9 cellular contexts compared by ENCODE assay signal in genomic region chr3:72816843-72817485, GRCh38. TPM values are rescaled to one million over a fixed set of nuclear protein-coding genes. Genes with fewer than 3 reads are reported as not detected.
A peak's percentile ranks its signal among the peaks of the same experiment; 100 is the strongest.
DNase-seq lines count a peak whose midpoint lies in the region; ATAC-seq and TF ChIP-seq lines count a peak whose summit lies in the region.
"Had no signal": no experiment of that assay in that cellular context is flagged by ENCODE, and none has a peak within 500 bp of the region (broad histone marks: within the 10 kb centered on the region; RNA-seq: fewer than 3 reads in every experiment).

No MANE protein-coding gene starts in this region.

- no peak overlapping the region for H2AK5ac ChIP-seq in neuronal stem cell (ENCODE audit: low read depth, low read length)

- H4K91ac ChIP-seq in neuronal stem cell (ENCODE audit: low read depth, low read length, poor library complexity): no peak overlapping the region

- intact Hi-C loops in stomach (cut with DNase I; ENCODE audit: low total_unique reads): no loop called here

- no peak for TF ChIP-seq POLR2A in stomach (IDR thresholded peaks at IDR 0.05)

- H3K18ac ChIP-seq in neuronal stem cell (ENCODE audit: low read length): no peak overlapping the region

- no CpG with 5 or more reads among the region's 4 CpGs for WGBS in neuronal stem cell (ENCODE audit: extremely low coverage in 2 of 2, insufficient read length in 2 of 2, insufficient replicate concordance in 1 of 2), 2 donors
- 67 to 83% (median 80%) methylated on average over 4 of the region's 4 CpGs for WGBS in stomach, 5 donors

- H3K4me1 ChIP-seq in neuronal stem cell (ENCODE audit: control insufficient read depth in 2 of 2, insufficient read depth in 1 of 2, low read depth in 1 of 2, low read length in 2 of 2): no peaks in the 10 kb centered on the region
- H3K4me1 ChIP-seq in stomach: peaks cover 8 to 29% (median 23%) of the 10 kb centered on the region in 4 donors

- no peaks in the 10 kb centered on the region for H3K79me1 ChIP-seq in neuronal stem cell (ENCODE audit: low read depth, low read length)

- no peak overlapping the region for H3K4me2 ChIP-seq in neuronal stem cell (ENCODE audit: insufficient read depth, low read length, poor library complexity, severe bottlenecking)

- no peak overlapping the region for H3K14ac ChIP-seq in neuronal stem cell (ENCODE audit: low read length)

- peaks cover 0 to 5% of the 10 kb centered on the region in 2 donors for H3K36me3 ChIP-seq in neuronal stem cell (replicated peaks in 1 of 2; ENCODE audit: control insufficient read depth in 2 of 2, insufficient read depth in 2 of 2, low read length in 2 of 2)
- peaks cover 0 to 23% (median 8%) of the 10 kb centered on the region in 4 donors for H3K36me3 ChIP-seq in stomach

- no peak overlapping the region for H2BK15ac ChIP-seq in neuronal stem cell (ENCODE audit: low read length)

- no peak overlapping the region for H2BK12ac ChIP-seq in neuronal stem cell (ENCODE audit: low read length)

- H3K9me3 ChIP-seq in neuronal stem cell (replicated peaks in 1 of 2; ENCODE audit: control insufficient read depth in 2 of 2, insufficient read depth in 1 of 2, low read depth in 1 of 2, low read length in 2 of 2): no peaks in the 10 kb centered on the region
- no peaks in the 10 kb centered on the region for H3K9me3 ChIP-seq in stomach
- H3K9me3 ChIP-seq: SJSA1 had no signal

- H3K36me3 Mint-ChIP-seq in glutamatergic neuron (ENCODE audit: unreplicated experiment): no peaks in the 10 kb centered on the region

- H3K27me3 ChIP-seq in neuronal stem cell (ENCODE audit: control insufficient read depth in 3 of 3, insufficient read depth in 3 of 3, low read depth in 1 of 3, low read length in 3 of 3) (no peaks in the 10 kb centered on the region), stomach (no peaks in the 10 kb centered on the region)
- H3K27me3 ChIP-seq: SJSA1 had no signal

- DNase-seq in activated CD4-positive, alpha-beta T cell treated with anti-CD3 and anti-CD28 coated beads, Interleukin-2, amount 50 U/mL, for 48 hours: peak; percentile 15 to 22
- DNase-seq in activated CD4-positive, alpha-beta T cell treated with anti-CD3 and anti-CD28 coated beads for 4 hours: no peak
- DNase-seq in neuronal stem cell (ENCODE audit: low spot score) (no peak), stomach (no peak), glutamatergic neuron (no peak)
- no peak for DNase-seq in activated naive CD4-positive, alpha-beta T cell treated with Interleukin-2 at 50 U/mL for 16 hours

- H2AFZ ChIP-seq in neuronal stem cell (ENCODE audit: low read length): no peak overlapping the region

- H2BK5ac ChIP-seq in neuronal stem cell (ENCODE audit: low read length): no peak overlapping the region

- no peaks in the 10 kb centered on the region for H3K9me3 Mint-ChIP-seq in glutamatergic neuron (ENCODE audit: unreplicated experiment)

- H3K4me3 ChIP-seq in neuronal stem cell (ENCODE audit: low read length in 2 of 2) (no peak overlapping the region), stomach (no peak overlapping the region)
- H3K4me3 ChIP-seq: SJSA1 had no signal

- H3K27me3 Mint-ChIP-seq in glutamatergic neuron (ENCODE audit: unreplicated experiment): no peaks in the 10 kb centered on the region

- H3K27ac ChIP-seq in neuronal stem cell (replicated peaks; ENCODE audit: low read length) (no peak overlapping the region), stomach (no peak overlapping the region)
- H3K27ac ChIP-seq: SJSA1 had no signal

- TF ChIP-seq EP300 in stomach (IDR thresholded peaks at IDR 0.05): no peak

- H4K8ac ChIP-seq in neuronal stem cell (ENCODE audit: low read depth, low read length): no peak overlapping the region

- peaks cover 6% of the 10 kb centered on the region for H3K4me1 Mint-ChIP-seq in glutamatergic neuron (ENCODE audit: low read depth, unreplicated experiment)

- no peak overlapping the region for H3K4me3 Mint-ChIP-seq in glutamatergic neuron (ENCODE audit: unreplicated experiment)

- H3K4ac ChIP-seq in neuronal stem cell (ENCODE audit: low read length): no peak overlapping the region

- H3K23ac ChIP-seq in neuronal stem cell (ENCODE audit: low read depth, low read length, poor library complexity): no peak overlapping the region

- TF ChIP-seq CTCF in stomach (IDR thresholded peaks at IDR 0.05) (no peak), glutamatergic neuron (IDR thresholded peaks at IDR 0.05; ENCODE audit: partially characterized antibody, unreplicated experiment) (no peak)

- ATAC-seq in GM21723 (IDR thresholded peaks at IDR 0.05; ENCODE audit: unreplicated experiment) (peak; percentile 50), HG03439 (IDR thresholded peaks at IDR 0.05; ENCODE audit: unreplicated experiment) (peak; percentile 50)

- no peak overlapping the region for H2BK120ac ChIP-seq in neuronal stem cell (ENCODE audit: low read depth, low read length)

- no peak overlapping the region for H3K27ac Mint-ChIP-seq in glutamatergic neuron (ENCODE audit: unreplicated experiment)

- peak overlapping the region; percentile 55 for H3K9ac ChIP-seq in neuronal stem cell (ENCODE audit: low read depth, low read length, poor library complexity)

RNA-seq across cellular contexts. Expression of gene SHQ1, which starts 31.3 kb away (rescaled TPM):
- polyA plus RNA-seq in neuronal stem cell (2013, experiment 1 of 2): 7.8 TPM
- polyA plus RNA-seq in neuronal stem cell (2013, experiment 2 of 2): 7.8 TPM
- total RNA-seq in stomach (10 to 100 TPM; 11.7 to 77.9 (median 30.7) TPM), glutamatergic neuron (ENCODE audit: unreplicated experiment) (14.4 TPM)
- 1 to 10 TPM; 7.5 to 7.9 (median 7.6) TPM for polyA plus RNA-seq in stomach

Comparison
In these comparisons a context has a peak if more than half of its experiments do, and no peak if none do; other contexts are left out.
1. DNase-seq: peak in activated CD4-positive, alpha-beta T cell treated with anti-CD3 and anti-CD28 coated beads, Interleukin-2, amount 50 U/mL, for 48 hours (2 of 2); none in activated CD4-positive, alpha-beta T cell treated with anti-CD3 and anti-CD28 coated beads for 4 hours (0 of 2), neuronal stem cell (single experiment), stomach (single experiment), glutamatergic neuron (single experiment) and activated naive CD4-positive, alpha-beta T cell treated with Interleukin-2 at 50 U/mL for 16 hours (single experiment).